ENCODE assay signal across 25 cellular contexts in the genomic region with DNA sequence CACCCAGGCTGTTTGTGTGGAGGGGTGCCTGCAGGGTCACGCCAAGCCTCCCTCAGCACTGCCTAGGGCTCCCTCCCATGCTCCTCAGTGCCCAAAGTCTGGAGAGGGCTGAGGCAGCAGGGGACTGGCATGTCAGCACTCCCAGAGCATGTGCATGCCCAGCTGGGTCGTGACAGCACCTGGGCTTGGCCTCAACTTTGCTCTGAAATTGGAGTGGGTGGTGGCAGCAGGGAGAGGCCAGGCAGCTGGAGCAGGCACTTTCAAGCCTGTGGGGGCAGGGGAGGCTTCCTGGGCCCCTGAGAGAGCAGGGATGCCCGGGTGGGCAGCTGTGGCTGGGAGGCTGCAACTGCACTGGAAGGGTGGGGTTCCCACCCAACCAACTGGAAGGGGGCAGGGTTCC. TPM values are rescaled to one million over a fixed set of nuclear protein-coding genes. Genes with fewer than 3 reads are reported as not detected.
DNase-seq lines count a peak whose midpoint lies in the region; ATAC-seq, FAIRE-seq and TF ChIP-seq lines count a peak whose summit lies in the region.
"Had no signal": no experiment of that assay in that cellular context is flagged by ENCODE, and none has a peak within 500 bp of the region (broad histone marks: within the 10 kb centered on the region; RNA-seq: fewer than 3 reads in every experiment).

No MANE protein-coding gene starts in this region.

- TF ChIP-seq CTCF in transverse colon (IDR thresholded peaks at IDR 0.05) = no peak

- H3K23ac ChIP-seq in neuronal stem cell (ENCODE audit: low read depth, low read length, poor library complexity) = no peak overlapping the region

- no peak for TF ChIP-seq POLR2A in transverse colon (IDR thresholded peaks at IDR 0.05)

- no peak overlapping the region for H2BK120ac ChIP-seq in neuronal stem cell (ENCODE audit: low read depth, low read length)

- WGBS in neuronal stem cell (ENCODE audit: extremely low coverage in 2 of 2, insufficient read length in 2 of 2, insufficient replicate concordance in 1 of 2), 2 donors = no CpG with 5 or more reads among the region's 3 CpGs
- WGBS in transverse colon (ENCODE audit: low coverage in 1 of 2), 2 donors = 50% methylated on average over 3 of the region's 3 CpGs; no CpG with 5 or more reads in 1 of the 2 donors

- peaks cover 0 to 4% (median 0%) of the 10 kb centered on the region in 3 experiments for H3K27me3 ChIP-seq in neuronal stem cell (ENCODE audit: control insufficient read depth in 3 of 3, insufficient read depth in 3 of 3, low read depth in 1 of 3, low read length in 3 of 3)
- H3K27me3 ChIP-seq in transverse colon = no peaks in the 10 kb centered on the region
- H3K27me3 ChIP-seq: BLaER1 treated with 17β-estradiol and CSF1 and Interleukin-3, amounts not matched to agents 10 nM and 100 nM had no signal

- no peak overlapping the region for H3K4me2 ChIP-seq in neuronal stem cell (ENCODE audit: insufficient read depth, low read length, poor library complexity, severe bottlenecking)
- H3K4me2 ChIP-seq: A549; BLaER1 treated with 17β-estradiol and CSF1 and Interleukin-3, amounts not matched to agents 10 nM and 100 nM had no signal

- no peaks in the 10 kb centered on the region for H3K79me1 ChIP-seq in neuronal stem cell (ENCODE audit: low read depth, low read length)

- peaks cover 10 to 14% of the 10 kb centered on the region in 2 donors for H3K9me3 ChIP-seq in neuronal stem cell (replicated peaks in 1 of 2; ENCODE audit: control insufficient read depth in 2 of 2, insufficient read depth in 1 of 2, low read depth in 1 of 2, low read length in 2 of 2)
- no peaks in the 10 kb centered on the region for H3K9me3 ChIP-seq in transverse colon
- H3K9me3 ChIP-seq: A549 had no signal

- H2BK5ac ChIP-seq in neuronal stem cell (ENCODE audit: low read length) = peak overlapping the region; percentile 75

- no peak overlapping the region for H2AFZ ChIP-seq in neuronal stem cell (ENCODE audit: low read length)

- no peaks in the 10 kb centered on the region for H3K36me3 ChIP-seq in neuronal stem cell (replicated peaks in 1 of 2; ENCODE audit: control insufficient read depth in 2 of 2, insufficient read depth in 2 of 2, low read length in 2 of 2)
- no peaks in the 10 kb centered on the region for H3K36me3 ChIP-seq in transverse colon

- no peaks in the 10 kb centered on the region for H3K36me3 Mint-ChIP-seq in activated T-helper 17 cell treated with anti-CD3 and anti-CD28 coated beads, Interleukin-2, amount 50 U/mL, for 72 hours (ENCODE audit: low read depth)
- H3K36me3 Mint-ChIP-seq: CD8-positive, alpha-beta T cell had no signal

- intact Hi-C loops in left colon (cut with DNase I, micrococcal nuclease) (no loop called here), transverse colon (cut with DNase I; ENCODE audit: low total_unique reads) (no loop called here)

- H3K9me3 Mint-ChIP-seq in activated T-helper 17 cell treated with anti-CD3 and anti-CD28 coated beads, Interleukin-2, amount 50 U/mL, for 72 hours = no peaks in the 10 kb centered on the region
- H3K9me3 Mint-ChIP-seq: CD8-positive, alpha-beta T cell had no signal

- no peak overlapping the region for H3K18ac ChIP-seq in neuronal stem cell (ENCODE audit: low read length)

- TF ChIP-seq EP300 in transverse colon (IDR thresholded peaks at IDR 0.05; ENCODE audit: low read depth) = no peak

- H3K4me1 Mint-ChIP-seq in activated T-helper 17 cell treated with anti-CD3 and anti-CD28 coated beads, Interleukin-2, amount 50 U/mL, for 72 hours = no peaks in the 10 kb centered on the region
- H3K4me1 Mint-ChIP-seq: B cell had no signal

- ATAC-seq in left colon = peak; percentile 81
- ATAC-seq in activated T-helper 17 cell treated with anti-CD3 and anti-CD28 coated beads, Interleukin-2, amount 50 U/mL, for 72 hours (replicated peaks) = no peak
- ATAC-seq: A549; CD8-positive, alpha-beta T cell; GM12878 had no signal

- H2BK15ac ChIP-seq in neuronal stem cell (ENCODE audit: low read length) = peak overlapping the region; percentile 26

- no peak overlapping the region for H3K14ac ChIP-seq in neuronal stem cell (ENCODE audit: low read length)

- no peak overlapping the region for H3K27ac Mint-ChIP-seq in activated T-helper 17 cell treated with anti-CD3 and anti-CD28 coated beads, Interleukin-2, amount 50 U/mL, for 72 hours
- H3K27ac Mint-ChIP-seq: B cell; CD4-positive, alpha-beta T cell; CD8-positive, alpha-beta T cell had no signal

- no peak overlapping the region for H3K4ac ChIP-seq in neuronal stem cell (ENCODE audit: low read length)

- H3K4me3 Mint-ChIP-seq in activated T-helper 17 cell treated with anti-CD3 and anti-CD28 coated beads, Interleukin-2, amount 50 U/mL, for 72 hours = no peak overlapping the region
- H3K4me3 Mint-ChIP-seq: B cell; CD4-positive, alpha-beta T cell; CD8-positive, alpha-beta T cell had no signal

- in situ Hi-C loops in transverse colon (cut with MboI; ENCODE audit: low pct_ligation_motif_present in 1 of 4, low pct_unique_long_range_greater_than_20kb in 1 of 4, low sequenced_read_pairs in 3 of 4) = no loop called here

- H3K9ac ChIP-seq in neuronal stem cell (ENCODE audit: low read depth, low read length, poor library complexity) = no peak overlapping the region
- H3K9ac ChIP-seq: BLaER1 treated with 17β-estradiol and CSF1 and Interleukin-3, amounts not matched to agents 10 nM and 100 nM had no signal

- no peak overlapping the region for H3K4me3 ChIP-seq in neuronal stem cell (ENCODE audit: low read length in 2 of 2)
- no peak overlapping the region for H3K4me3 ChIP-seq in transverse colon
- H3K4me3 ChIP-seq: A549; BLaER1 treated with 17β-estradiol and CSF1 and Interleukin-3, amounts not matched to agents 10 nM and 100 nM; GM12878 had no signal

- DNase-seq in HTR-8/SVneo (ENCODE audit: insufficient read length, low spot score) = no peak
- DNase-seq in left colon = peak; percentile 26 to 34
- DNase-seq in neuronal stem cell (ENCODE audit: low spot score) = no peak
- DNase-seq in transverse colon = peak; percentile 34
- DNase-seq in NCI-H748 (lab: John Stamatoyannopoulos, UW; ENCODE audit: unreplicated experiment) = no peak
- no peak for DNase-seq in DMS153 treated with DMSO at 0.1 percent for 48 hours (lab: John Stamatoyannopoulos, UW; ENCODE audit: unreplicated experiment)
- DNase-seq: AML-193; Caco-2; Calu3; CD4-positive, alpha-beta T cell; CD8-positive, alpha-beta T cell; DMS79; DND-41; EL; GDM1 had no signal

- H2BK12ac ChIP-seq in neuronal stem cell (ENCODE audit: low read length) = no peak overlapping the region

- FAIRE-seq in HTR-8/SVneo (lab: Jason Lieb, UNC) = peak; percentile 60
- FAIRE-seq: A549, D721Med, GM12878, GM12892, GM18507 had no signal

- H3K27ac ChIP-seq in neuronal stem cell (replicated peaks; ENCODE audit: low read length) (no peak overlapping the region), transverse colon (peak overlapping the region in 1 of 4 donors; percentile 42)
- H3K27ac ChIP-seq: 22Rv1; A549; BLaER1 treated with 17β-estradiol and CSF1 and Interleukin-3, amounts not matched to agents 10 nM and 100 nM; C4-2B had no signal

- no peak overlapping the region for H2AK5ac ChIP-seq in neuronal stem cell (ENCODE audit: low read depth, low read length)

- H4K91ac ChIP-seq in neuronal stem cell (ENCODE audit: low read depth, low read length, poor library complexity) = no peak overlapping the region

- H3K4me1 ChIP-seq in neuronal stem cell (ENCODE audit: control insufficient read depth in 2 of 2, insufficient read depth in 1 of 2, low read depth in 1 of 2, low read length in 2 of 2) = peaks cover 0 to 3% of the 10 kb centered on the region in 2 donors
- peaks cover 0 to 21% (median 7%) of the 10 kb centered on the region in 4 donors for H3K4me1 ChIP-seq in transverse colon
- H3K4me1 ChIP-seq: A549 had no signal

- no peak overlapping the region for H4K8ac ChIP-seq in neuronal stem cell (ENCODE audit: low read depth, low read length)

- H3K27me3 Mint-ChIP-seq in activated T-helper 17 cell treated with anti-CD3 and anti-CD28 coated beads, Interleukin-2, amount 50 U/mL, for 72 hours = peaks cover 10% of the 10 kb centered on the region

RNA-seq across cellular contexts. Expression of gene DDX10, which starts 35.6 kb away (rescaled TPM):
- total RNA-seq in left colon (10 to 100 TPM; 15.7 to 17.1 TPM), transverse colon (10 to 100 TPM in 2 of 4 donors, 1 to 10 TPM in 2; 7.6 to 38.2 (median 12.6) TPM)
- 67.3 TPM for polyA plus RNA-seq in neuronal stem cell (2013, experiment 1 of 2)
- 71.8 TPM for polyA plus RNA-seq in neuronal stem cell (2013, experiment 2 of 2)
- total RNA-seq in activated T-helper 17 cell treated with anti-CD3 and anti-CD28 coated beads, Interleukin-2, amount 50 U/mL, for 72 hours = 10 to 100 TPM; 25.0 to 45.3 TPM

RNA-seq across cellular contexts. Expression of gene EXPH5, which starts 35.7 kb away (rescaled TPM):
- 10 to 100 TPM; 42.2 to 51.8 TPM for total RNA-seq in left colon
- polyA plus RNA-seq in neuronal stem cell (2013, experiment 1 of 2) = 0.24 TPM
- polyA plus RNA-seq in neuronal stem cell (2013, experiment 2 of 2) = 0.21 TPM
- 10 to 100 TPM; 19.8 to 73.8 (median 33.2) TPM for total RNA-seq in transverse colon
- total RNA-seq in activated T-helper 17 cell treated with anti-CD3 and anti-CD28 coated beads, Interleukin-2, amount 50 U/mL, for 72 hours = 1 to 10 TPM; 2.4 to 6.0 TPM

Comparison
In these comparisons a context has a peak if more than half of its experiments do, and no peak if none do; other contexts are left out.
1. DNase-seq: peak in left colon (2 of 2) and transverse colon (single experiment); none in HTR-8/SVneo (single experiment), neuronal stem cell (single experiment), NCI-H748 (single experiment) and DMS153 treated with DMSO at 0.1 percent for 48 hours (single experiment).